In the genomic region with DNA sequence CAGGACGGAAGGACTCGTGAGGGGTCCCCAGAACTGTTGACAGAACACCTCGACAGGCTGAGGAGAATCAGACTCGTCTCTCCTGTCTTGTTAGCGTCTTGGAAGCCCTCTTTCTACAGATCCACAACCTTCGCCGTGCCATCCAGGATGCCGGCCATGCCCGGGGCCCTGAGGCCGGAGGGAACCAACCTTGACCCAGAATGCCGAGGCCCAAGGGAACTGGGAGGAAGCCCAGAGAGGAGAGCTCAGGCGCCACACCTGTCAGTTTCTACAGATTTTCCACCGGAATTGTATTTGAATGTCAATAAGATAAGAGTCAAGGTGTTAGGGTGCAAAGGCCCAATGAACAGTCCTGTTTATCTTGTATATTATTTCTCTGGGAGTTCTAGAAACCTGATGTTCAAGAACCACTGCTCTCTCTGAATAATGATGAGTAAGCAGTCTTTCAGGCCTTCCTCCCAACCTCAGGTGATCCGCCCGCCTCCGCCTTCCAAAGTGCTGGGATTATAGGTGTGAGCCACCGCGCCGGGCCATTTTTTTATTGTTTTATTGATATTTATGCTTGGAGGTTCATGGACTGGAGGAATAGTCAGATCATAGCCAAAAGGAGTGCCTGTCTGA, we compare ENCODE assay signal across 11 cellular contexts. TPM values are rescaled to one million over a fixed set of nuclear protein-coding genes. Genes with fewer than 3 reads are reported as not detected.
DNase-seq lines count a peak whose midpoint lies in the region; ATAC-seq and TF ChIP-seq lines count a peak whose summit lies in the region.
"Had no signal": no experiment of that assay in that cellular context is flagged by ENCODE, and none has a peak within 500 bp of the region (broad histone marks: within the 10 kb centered on the region; RNA-seq: fewer than 3 reads in every experiment).

No MANE protein-coding gene starts in this region.

- no peak for TF ChIP-seq POLR2A in heart left ventricle (IDR thresholded peaks at IDR 0.05)

- H3K27ac ChIP-seq in heart left ventricle = peak overlapping the region in 11 of 12 donors; percentile 51 to 81 (median 70)
- H3K27ac ChIP-seq in psoas muscle = peak overlapping the region; percentile 82

- DNase-seq in DMS53 treated with DMSO at 0.1 percent for 48 hours (lab: John Stamatoyannopoulos, UW; ENCODE audit: unreplicated experiment) (peak; percentile 35), heart left ventricle (no peak), psoas muscle (peak in 1 of 2 donors; percentile 25), AG20443 (ENCODE audit: low spot score) (no peak), hippocampal formation (lab: John Stamatoyannopoulos, UW) (no peak), SW 1271 (lab: John Stamatoyannopoulos, UW) (no peak)
- DNase-seq: GDM1 had no signal

- no peak for TF ChIP-seq CTCF in WI38 (IDR thresholded peaks at IDR 0.05; ENCODE audit: low read depth, low read length)
- no peak for TF ChIP-seq CTCF in heart left ventricle (IDR thresholded peaks at IDR 0.05)
- no peak for TF ChIP-seq CTCF in psoas muscle (IDR thresholded peaks at IDR 0.05)

- H3K4me3 ChIP-seq in WI38 (ENCODE audit: low read depth, low read length) = peak overlapping the region; percentile 89
- peak overlapping the region in 10 of 12 donors; percentile 59 to 88 (median 72) for H3K4me3 ChIP-seq in heart left ventricle
- peak overlapping the region; percentile 89 for H3K4me3 ChIP-seq in psoas muscle

- 85 to 88% (median 85%) methylated on average over 18 to 19 of the region's 19 CpGs for WGBS in heart left ventricle, 4 donors
- WGBS in psoas muscle, 3 donors = 73 to 83% (median 80%) methylated on average over 19 of the region's 19 CpGs

- intact Hi-C loops in heart left ventricle (cut with DNase I) (loop anchor here in 1 of 10 donors (5.0 kb wide), 1 partner anchor 81 kb away; a partner anchor contains a TSS), psoas muscle (cut with DNase I) (no loop called here)

- ATAC-seq in heart left ventricle = peak in 2 of 4 donors; percentile 7 to 17
- ATAC-seq in psoas muscle = peak; percentile 18 to 40 (median 22)
- ATAC-seq in GM21381 (IDR thresholded peaks at IDR 0.05; ENCODE audit: unreplicated experiment) = no peak

- no peaks in the 10 kb centered on the region for H3K9me3 ChIP-seq in heart left ventricle
- no peaks in the 10 kb centered on the region for H3K9me3 ChIP-seq in psoas muscle
- H3K9me3 ChIP-seq: uterus had no signal

- no peaks in the 10 kb centered on the region for H3K27me3 ChIP-seq in heart left ventricle
- H3K27me3 ChIP-seq in psoas muscle (ENCODE audit: insufficient read depth in 3 of 3, low read length in 2 of 3) = no peaks in the 10 kb centered on the region
- H3K27me3 ChIP-seq: uterus had no signal

- peaks cover 0 to 15% (median 6%) of the 10 kb centered on the region in 12 donors for H3K4me1 ChIP-seq in heart left ventricle
- peaks cover 10% of the 10 kb centered on the region for H3K4me1 ChIP-seq in psoas muscle
- H3K4me1 ChIP-seq: uterus had no signal

- no peaks in the 10 kb centered on the region for H3K36me3 ChIP-seq in heart left ventricle
- no peaks in the 10 kb centered on the region for H3K36me3 ChIP-seq in psoas muscle (ENCODE audit: insufficient read depth in 1 of 2, low read depth in 1 of 2)
- H3K36me3 ChIP-seq: uterus had no signal

RNA-seq across cellular contexts. Expression of a gene that starts 0.8 kb away (rescaled TPM):
- total RNA-seq in heart left ventricle (10 to 100 TPM; 15.2 to 28.5 (median 19.6) TPM), psoas muscle (10 to 100 TPM; 33.2 to 52.2 (median 35.9) TPM)
- polyA plus RNA-seq in heart left ventricle (1 to 10 TPM; 7.0 to 8.8 TPM), psoas muscle (10 to 100 TPM; 13.5 to 28.1 (median 15.5) TPM)
- total RNA-seq: activated T-helper 1 cell treated with anti-CD3 and anti-CD28 coated beads, Interleukin-12 subunit alpha, Interleukin-12 subunit beta, Interleukin-2, Interleukin-4 antibody, amounts not matched to agents 30 ng/mL and 10 ng/mL and 1 ng/mL, durations not matched to agents 14 hours and 24 hours and 36 hours had no signal
